ENCODE assay signal across 25 cellular contexts in genomic region chr3:110166791-110167190, GRCh38.
"Had no signal": no experiment of that assay in that cellular context is flagged by ENCODE, and none has a peak within 500 bp of the region (broad histone marks: within the 10 kb centered on the region; RNA-seq: fewer than 3 reads in every experiment).

No MANE protein-coding gene starts in this region.

- DNase-seq: Kasumi-1, MV-4-11, NCI-H1048, NCI-H1105, NCI-H1417, NCI-H1436 treated with DMSO at 0.1 percent for 48 hours, NCI-H1694 treated with DMSO at 0.1 percent for 48 hours, NCI-H1930, NCI-H2081 treated with DMSO at 0.1 percent for 48 hours, NCI-H2171, NCI-H226, NCI-H446, NCI-H510A, NCI-H524 treated with DMSO at 0.1 percent for 48 hours, NCI-H69, NCI-H774, SHP77, SW 1271, T-cell had no signal

- H3K4me3 Mint-ChIP-seq: IgD-negative memory B cell; T-cell; T-helper 1 cell treated with Interleukin-12 subunit alpha and Interleukin-12 subunit beta and Interleukin-4 antibody, amounts not matched to agents 30 μg/mL and 1 μg/mL, for 36 hours had no signal

- ATAC-seq: K562, T-cell had no signal

- H3K9ac ChIP-seq: KMS-11 had no signal

- H3K27me3 Mint-ChIP-seq: IgD-negative memory B cell, T-cell had no signal

- H3K27ac Mint-ChIP-seq: IgD-negative memory B cell; T-cell; T-helper 1 cell treated with Interleukin-12 subunit alpha and Interleukin-12 subunit beta and Interleukin-4 antibody, amounts not matched to agents 30 μg/mL and 1 μg/mL, for 36 hours had no signal

- H3K4me3 ChIP-seq: K562 had no signal

- H3K4me1 Mint-ChIP-seq: IgD-negative memory B cell, T-cell had no signal

- H3K36me3 Mint-ChIP-seq: IgD-negative memory B cell, T-cell had no signal

- H3K4me2 ChIP-seq: KMS-11 had no signal

- H3K9me3 Mint-ChIP-seq: IgD-negative memory B cell; T-cell; T-helper 1 cell treated with Interleukin-12 subunit alpha and Interleukin-12 subunit beta and Interleukin-4 antibody, amounts not matched to agents 30 μg/mL and 1 μg/mL, for 36 hours had no signal

- H3K27ac ChIP-seq: HL-60, KMS-11, RWPE1 had no signal
